In the genomic region with DNA sequence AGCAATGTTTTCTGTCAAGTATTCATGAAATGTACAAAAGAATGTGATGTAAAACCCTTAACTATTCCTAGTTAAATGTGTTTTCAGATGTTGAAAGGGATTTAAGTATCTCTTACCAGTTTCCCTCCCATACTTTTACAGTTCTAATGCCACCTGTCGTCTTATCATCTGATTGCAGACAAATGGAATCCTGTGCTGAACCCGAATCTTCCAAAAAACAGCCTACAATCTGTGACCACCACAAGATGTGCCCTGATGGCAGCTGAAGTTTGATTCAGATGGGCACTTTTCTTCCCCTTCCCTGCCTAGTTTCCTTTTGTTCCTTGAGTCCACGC, we compare ENCODE assay signal across 15 cellular contexts. TPM values are rescaled to one million over a fixed set of nuclear protein-coding genes. Genes with fewer than 3 reads are reported as not detected.
A peak's percentile ranks its signal among the peaks of the same experiment; 100 is the strongest.
DNase-seq lines count a peak whose midpoint lies in the region; ATAC-seq and TF ChIP-seq lines count a peak whose summit lies in the region.
"Had no signal": no experiment of that assay in that cellular context is flagged by ENCODE, and none has a peak within 500 bp of the region (broad histone marks: within the 10 kb centered on the region; RNA-seq: fewer than 3 reads in every experiment).

No MANE protein-coding gene starts in this region.

- no peak for TF ChIP-seq POLR2A in transverse colon (IDR thresholded peaks at IDR 0.05)

- H3K36me3 Mint-ChIP-seq in activated naive CD4-positive, alpha-beta T cell treated with anti-CD3 and anti-CD28 coated beads, Interleukin-2, amount 50 U/mL, for 24 hours, result peaks cover 6% of the 10 kb centered on the region
- H3K36me3 Mint-ChIP-seq in stimulated activated effector memory CD8-positive, alpha-beta T cell treated with anti-CD3 and anti-CD28 coated beads, Interleukin-12 subunit alpha, Interleukin-12 subunit beta, amount 100 ng/mL, for 72 hours, result peaks cover 68% of the 10 kb centered on the region

- ATAC-seq in stimulated activated effector memory CD8-positive, alpha-beta T cell treated with anti-CD3 and anti-CD28 coated beads, Interleukin-12 subunit alpha, Interleukin-12 subunit beta, amount 100 ng/mL, for 72 hours, result no peak
- ATAC-seq in activated CD4-positive, CD25-positive, alpha-beta regulatory T cell treated with anti-CD3 and anti-CD28 coated beads, Interleukin-2, amount 50 U/mL, for 24 hours, result no peak
- ATAC-seq: gastroesophageal sphincter had no signal

- peaks cover 37% of the 10 kb centered on the region for H3K79me2 ChIP-seq in PC-9 (ENCODE audit: low read depth)
- H3K79me2 ChIP-seq in mammary epithelial cell (ENCODE audit: insufficient read depth, low read length), result peaks cover 26% of the 10 kb centered on the region

- in situ Hi-C loops in mammary epithelial cell (cut with MboI; ENCODE audit: low sequenced_read_pairs in 2 of 2), result loop anchor here (5.0 to 25.0 kb wide), 3 partner anchors 255 to 423 kb away; partner anchors contain the start of gene MRPS10 (in 1 of the 2)
- in situ Hi-C loops in transverse colon (cut with MboI; ENCODE audit: low pct_ligation_motif_present in 1 of 4, low pct_unique_long_range_greater_than_20kb in 1 of 4, low sequenced_read_pairs in 3 of 4), result loop anchor here in 2 of 4 donors (5.0 to 25.0 kb wide), 3 partner anchors 123 to 255 kb away; partner anchors contain the start of genes BYSL (in 1 of the 2) and MED20 (in 1 of the 2)

- H4K20me1 ChIP-seq in PC-9 (ENCODE audit: insufficient read depth) (no peaks in the 10 kb centered on the region; the same call in 1 of the 2 replicates), mammary epithelial cell (ENCODE audit: insufficient read depth, low read length) (no peaks in the 10 kb centered on the region)

- peak overlapping the region; percentile 100; the same call in 1 of the 2 replicates for H3K4me3 ChIP-seq in PC-9
- no peak overlapping the region for H3K4me3 ChIP-seq in mammary epithelial cell (replicated peaks in 1 of 3; ENCODE audit: insufficient read depth in 1 of 3, low read depth in 2 of 3, low read length in 3 of 3)
- no peak overlapping the region for H3K4me3 ChIP-seq in transverse colon
- H3K4me3 ChIP-seq: cardiac muscle cell, right atrium auricular region had no signal

- no peak overlapping the region for H3K27ac Mint-ChIP-seq in activated naive CD4-positive, alpha-beta T cell treated with anti-CD3 and anti-CD28 coated beads, Interleukin-2, amount 50 U/mL, for 24 hours
- H3K27ac Mint-ChIP-seq in stimulated activated effector memory CD8-positive, alpha-beta T cell treated with anti-CD3 and anti-CD28 coated beads, Interleukin-12 subunit alpha, Interleukin-12 subunit beta, amount 100 ng/mL, for 72 hours, result no peak overlapping the region

- TF ChIP-seq CTCF in PC-9 (conservative IDR thresholded peaks at IDR 0.05), result no peak
- TF ChIP-seq CTCF in mammary epithelial cell (conservative IDR thresholded peaks at IDR 0.05 in 1 of 2, IDR thresholded peaks at IDR 0.05 in 1 of 2; ENCODE audit: extremely low read depth in 1 of 2, insufficient read depth in 1 of 2, low read depth in 1 of 2, low read length in 2 of 2), result no peak
- TF ChIP-seq CTCF in transverse colon (IDR thresholded peaks at IDR 0.05), result no peak

- dilution Hi-C loops in mammary epithelial cell (cut with HindIII; ENCODE audit: low sequenced_read_pairs), result loop anchor here (5.0 kb wide), 2 partner anchors 72 to 258 kb away; no protein-coding TSS in a partner anchor

- POLR2A ChIA-PET in PC-9 (lab: Charles Lee; ENCODE audit: unreplicated experiment), result interaction anchor here (0.6 kb wide), 1 partner anchor 242 kb away, joined by 5 read pairs; no protein-coding TSS in a partner anchor

- H3K4me1 ChIP-seq in PC-9 (replicated peaks; ENCODE audit: insufficient read depth) (peaks cover 32% of the 10 kb centered on the region), mammary epithelial cell (ENCODE audit: insufficient read depth, low read length) (peaks cover 18% of the 10 kb centered on the region), transverse colon (peaks cover 7 to 18% (median 17%) of the 10 kb centered on the region in 4 donors)
- H3K4me1 ChIP-seq: BE2C had no signal

- H3K9me3 ChIP-seq in PC-9 (ENCODE audit: insufficient read depth, low read depth) (no peaks in the 10 kb centered on the region), mammary epithelial cell (replicated peaks; ENCODE audit: insufficient read depth, low read length) (no peaks in the 10 kb centered on the region), transverse colon (no peaks in the 10 kb centered on the region)
- H3K9me3 ChIP-seq: BE2C, gastroesophageal sphincter, right atrium auricular region had no signal

- CTCF ChIA-PET in PC-9 (lab: Charles Lee) (no interaction called here), mammary epithelial cell (lab: Charles Lee; ENCODE audit: low non-redundant PET) (no interaction called here)

- no peak overlapping the region for H2AFZ ChIP-seq in PC-9
- no peak overlapping the region for H2AFZ ChIP-seq in mammary epithelial cell (ENCODE audit: low read depth, low read length)

- 98% methylated on average over 3 of the region's 3 CpGs for WGBS in mammary epithelial cell (ENCODE audit: low coverage, missing lambda C conversion rate)
- WGBS in transverse colon (ENCODE audit: low coverage in 1 of 2), 2 donors, result 84 to 89% methylated on average over 3 of the region's 3 CpGs

- H3K9me2 ChIP-seq in PC-9 (ENCODE audit: insufficient read depth), result no peaks in the 10 kb centered on the region

- peaks cover 51% of the 10 kb centered on the region for H3F3A ChIP-seq in PC-9 (ENCODE audit: insufficient read depth, low read depth)

- H3K9me3 Mint-ChIP-seq in activated naive CD4-positive, alpha-beta T cell treated with anti-CD3 and anti-CD28 coated beads, Interleukin-2, amount 50 U/mL, for 24 hours, result no peaks in the 10 kb centered on the region
- no peaks in the 10 kb centered on the region for H3K9me3 Mint-ChIP-seq in stimulated activated effector memory CD8-positive, alpha-beta T cell treated with anti-CD3 and anti-CD28 coated beads, Interleukin-12 subunit alpha, Interleukin-12 subunit beta, amount 100 ng/mL, for 72 hours

- TF ChIP-seq EP300 in transverse colon (IDR thresholded peaks at IDR 0.05; ENCODE audit: low read depth), result no peak

- BruUV-seq in PC-9 (replicated peaks; lab: Mats Ljungman, UMichigan), result no TSS peak
- TSS peak; percentile 51 for BruUV-seq in mammary epithelial cell (replicated peaks; lab: Mats Ljungman, UMichigan)

- peak overlapping the region; percentile 97 for H3K4me3 Mint-ChIP-seq in activated naive CD4-positive, alpha-beta T cell treated with anti-CD3 and anti-CD28 coated beads, Interleukin-2, amount 50 U/mL, for 24 hours
- H3K4me3 Mint-ChIP-seq in stimulated activated effector memory CD8-positive, alpha-beta T cell treated with anti-CD3 and anti-CD28 coated beads, Interleukin-12 subunit alpha, Interleukin-12 subunit beta, amount 100 ng/mL, for 72 hours, result peak overlapping the region; percentile 92

- H3K36me3 ChIP-seq in PC-9 (ENCODE audit: low read depth) (peaks cover 28% of the 10 kb centered on the region), mammary epithelial cell (ENCODE audit: insufficient read depth, low read length) (peaks cover 24% of the 10 kb centered on the region), transverse colon (peaks cover 0 to 14% (median 5%) of the 10 kb centered on the region in 4 donors)

- H3K27ac ChIP-seq in PC-9, result peak overlapping the region; percentile 1; the same call in 1 of the 2 replicates
- H3K27ac ChIP-seq in mammary epithelial cell (ENCODE audit: insufficient read depth, low read depth, low read length), result no peak overlapping the region
- H3K27ac ChIP-seq in transverse colon, result no peak overlapping the region
- H3K27ac ChIP-seq: cardiac muscle cell, gastroesophageal sphincter, right atrium auricular region had no signal

- H3K27me3 ChIP-seq in PC-9 (ENCODE audit: insufficient read depth, low read depth) (no peaks in the 10 kb centered on the region), mammary epithelial cell (ENCODE audit: insufficient read depth, low read length) (no peaks in the 10 kb centered on the region), transverse colon (no peaks in the 10 kb centered on the region)
- H3K27me3 ChIP-seq: BE2C, cardiac muscle cell, gastroesophageal sphincter, right atrium auricular region had no signal

- H3K4me1 Mint-ChIP-seq in activated naive CD4-positive, alpha-beta T cell treated with anti-CD3 and anti-CD28 coated beads, Interleukin-2, amount 50 U/mL, for 24 hours, result peaks cover 19% of the 10 kb centered on the region
- H3K4me1 Mint-ChIP-seq in stimulated activated effector memory CD8-positive, alpha-beta T cell treated with anti-CD3 and anti-CD28 coated beads, Interleukin-12 subunit alpha, Interleukin-12 subunit beta, amount 100 ng/mL, for 72 hours, result peaks cover 14% of the 10 kb centered on the region

- intact Hi-C loops in PC-9 (cut with micrococcal nuclease; ENCODE audit: unreplicated experiment) (loop anchor here (10.0 kb wide), 1 partner anchor 935 kb away; the partner anchor contains the start of gene PRPH2), mammary epithelial cell (cut with micrococcal nuclease) (loop anchor here (10.0 kb wide), 1 partner anchor 775 kb away; the partner anchor contains the start of gene UBR2), transverse colon (cut with DNase I; ENCODE audit: low total_unique reads) (loop anchor here (5.0 kb wide), 1 partner anchor 133 kb away; the partner anchor contains the start of genes BYSL and MED20)

- H3K4me2 ChIP-seq in PC-9 (peak overlapping the region; percentile 90; the same call in 1 of the 2 replicates), mammary epithelial cell (ENCODE audit: insufficient read depth, low read depth, low read length) (no peak overlapping the region)

- DNase-seq in activated naive CD4-positive, alpha-beta T cell (lab: John Stamatoyannopoulos, UW), result no peak
- DNase-seq in PC-9, result no peak
- no peak for DNase-seq in mammary epithelial cell
- no peak for DNase-seq in stimulated activated effector memory CD8-positive, alpha-beta T cell treated with anti-CD3 and anti-CD28 coated beads, Interleukin-12 subunit alpha, Interleukin-12 subunit beta, amount 100 ng/mL, for 72 hours (ENCODE audit: low spot score in 2 of 2)
- DNase-seq in NCI-H2196 treated with DMSO at 0.1 percent for 48 hours (lab: John Stamatoyannopoulos, UW; ENCODE audit: unreplicated experiment), result no peak
- DNase-seq in transverse colon, result no peak
- DNase-seq: BE2C; islet precursor cell; NCI-H524; stimulated activated CD4-positive, alpha-beta T cell treated with anti-CD3 and anti-CD28 coated beads, Interleukin-4, amount 100 ng/mL, for 24 hours had no signal

- H3K9ac ChIP-seq in mammary epithelial cell (ENCODE audit: insufficient read depth, low read length), result no peak overlapping the region

- H3K27me3 Mint-ChIP-seq in activated naive CD4-positive, alpha-beta T cell treated with anti-CD3 and anti-CD28 coated beads, Interleukin-2, amount 50 U/mL, for 24 hours, result no peaks in the 10 kb centered on the region

RNA-seq across cellular contexts. Expression of gene TOMM6, which starts 1.9 kb away (rescaled TPM):
- total RNA-seq in PC-9 (2021), result 143 and 170 TPM in 2 replicates
- total RNA-seq in mammary epithelial cell, result 100 to 1,000 TPM in 1 of 2 donors, 10 to 100 TPM in 1; 59.7 to 175 TPM
- polyA plus RNA-seq in mammary epithelial cell, result 485 TPM
- 153 TPM for polyA minus RNA-seq in mammary epithelial cell
- total RNA-seq in transverse colon, result 10 to 100 TPM; 24.1 to 93.1 (median 85.6) TPM

RNA-seq across cellular contexts. Expression of gene PRICKLE4, which starts 8.8 kb away (rescaled TPM):
- 8.4 and 9.2 TPM in 2 replicates for total RNA-seq in PC-9 (2021)
- total RNA-seq in mammary epithelial cell, result 1 to 10 TPM; 1.5 to 1.7 TPM
- polyA plus RNA-seq in mammary epithelial cell, result 0.25 TPM
- not detected for polyA minus RNA-seq in mammary epithelial cell
- total RNA-seq in transverse colon, result 10 to 100 TPM in 3 of 4 donors, 1 to 10 TPM in 1; 6.7 to 52.0 (median 21.0) TPM

RNA-seq across cellular contexts. Expression of gene FRS3, which starts 9.7 kb away (rescaled TPM):
- 4.5 and 10.4 TPM in 2 replicates for total RNA-seq in PC-9 (2021)
- total RNA-seq in mammary epithelial cell, result 1 to 10 TPM; 1.3 to 4.8 TPM
- polyA plus RNA-seq in mammary epithelial cell, result 2.2 TPM
- polyA minus RNA-seq in mammary epithelial cell, result not detected
- 1 to 10 TPM; 2.8 to 4.5 (median 3.2) TPM for total RNA-seq in transverse colon

RNA-seq across cellular contexts. Expression of gene PGC, which starts 42.2 kb away (rescaled TPM):
- not detected in 2 replicates for total RNA-seq in PC-9 (2021)
- not detected for total RNA-seq in mammary epithelial cell
- not detected for polyA plus RNA-seq in mammary epithelial cell
- polyA minus RNA-seq in mammary epithelial cell, result not detected
- total RNA-seq in transverse colon, result 1 to 10 TPM in 1 of 4 donors, not detected in 3; 1.5 TPM
- total RNA-seq: cardiac muscle cell, right atrium auricular region had no signal

RNA-seq across cellular contexts. Expression of gene TFEB, which starts 53.9 kb away (rescaled TPM):
- total RNA-seq in PC-9 (2021) (7.3 and 8.6 TPM in 2 replicates), mammary epithelial cell (10 to 100 TPM; 25.9 to 29.0 TPM), transverse colon (10 to 100 TPM; 30.4 to 47.1 (median 38.1) TPM)
- 10.9 TPM for polyA plus RNA-seq in mammary epithelial cell
- 10.8 TPM for polyA minus RNA-seq in mammary epithelial cell
